Comparison of ENCODE assay signal across 8 cellular contexts in genomic region chr12:131711551-131712205, GRCh38. TPM values are rescaled to one million over a fixed set of nuclear protein-coding genes. Genes with fewer than 3 reads are reported as not detected.
DNase-seq lines count a peak whose midpoint lies in the region; ATAC-seq and TF ChIP-seq lines count a peak whose summit lies in the region.

No MANE protein-coding gene starts in this region.

- no peaks in the 10 kb centered on the region for H3K27me3 ChIP-seq in CD8-positive, alpha-beta T cell (ENCODE audit: insufficient read depth, low read length)
- H3K27me3 ChIP-seq in Karpas-422 (ENCODE audit: low read length) (no peaks in the 10 kb centered on the region), colonic mucosa (no peaks in the 10 kb centered on the region)
- H3K27me3 ChIP-seq in naive thymus-derived CD4-positive, alpha-beta T cell (ENCODE audit: control insufficient read depth in 2 of 2, insufficient read depth in 2 of 2, low read length in 2 of 2) = no peaks in the 10 kb centered on the region

- peaks cover 44% of the 10 kb centered on the region for H3K36me3 Mint-ChIP-seq in CD8-positive, alpha-beta T cell
- peaks cover 10 to 25% (median 21%) of the 10 kb centered on the region in 5 donors for H3K36me3 Mint-ChIP-seq in naive thymus-derived CD4-positive, alpha-beta T cell

- H3K9ac ChIP-seq in Karpas-422 (ENCODE audit: low read length) (peak overlapping the region; percentile 96), colonic mucosa (ENCODE audit: low read depth in 2 of 2, low read length in 2 of 2) (peak overlapping the region; percentile 91 to 97)

- H3K79me2 ChIP-seq in Karpas-422 (ENCODE audit: low read length) = peaks cover 52% of the 10 kb centered on the region

- peaks cover 31% of the 10 kb centered on the region for H3K4me1 Mint-ChIP-seq in CD8-positive, alpha-beta T cell (ENCODE audit: low read depth)
- peaks cover 15 to 40% (median 28%) of the 10 kb centered on the region in 7 donors for H3K4me1 Mint-ChIP-seq in naive thymus-derived CD4-positive, alpha-beta T cell

- DNase-seq in CD8-positive, alpha-beta T cell = no peak
- DNase-seq in Karpas-422 (peak; percentile 52), colonic mucosa (no peak), T1000 (lab: John Stamatoyannopoulos, UW) (no peak), NCI-H1930 (lab: John Stamatoyannopoulos, UW) (no peak)
- DNase-seq in naive thymus-derived CD4-positive, alpha-beta T cell = no peak

- H3K4me3 ChIP-seq in CD8-positive, alpha-beta T cell (ENCODE audit: low read depth, low read length) = peak overlapping the region; percentile 76
- H3K4me3 ChIP-seq in Karpas-422 (ENCODE audit: low read length) (peak overlapping the region; percentile 97), colonic mucosa (peak overlapping the region; percentile 93)
- peak overlapping the region; percentile 84 for H3K4me3 ChIP-seq in naive thymus-derived CD4-positive, alpha-beta T cell (ENCODE audit: low read length)

- peaks cover 18% of the 10 kb centered on the region; the same call in 1 of the 2 replicates for H4K20me1 ChIP-seq in Karpas-422 (ENCODE audit: insufficient read depth, low read depth, low read length)

- H3K4me3 Mint-ChIP-seq in CD8-positive, alpha-beta T cell = peak overlapping the region; percentile 99
- H3K4me3 Mint-ChIP-seq in naive thymus-derived CD4-positive, alpha-beta T cell = peak overlapping the region; percentile 93 to 99 (median 96)

- CTCF ChIA-PET in CD8-positive, alpha-beta T cell (lab: Charles Lee) = interaction anchor here (0.9 kb wide), 1 partner anchor 44 kb away, joined by 3 read pairs; no protein-coding TSS in a partner anchor
- CTCF ChIA-PET in naive thymus-derived CD4-positive, alpha-beta T cell (lab: Charles Lee) = no interaction called here

- TF ChIP-seq CTCF in CD8-positive, alpha-beta T cell (IDR thresholded peaks at IDR 0.05) = no peak
- TF ChIP-seq CTCF in colonic mucosa (IDR thresholded peaks at IDR 0.05) = no peak

- no peaks in the 10 kb centered on the region for H3K9me2 ChIP-seq in Karpas-422 (replicated peaks; ENCODE audit: insufficient read depth, low read length)

- no peaks in the 10 kb centered on the region for H3K9me3 ChIP-seq in CD8-positive, alpha-beta T cell (ENCODE audit: low read length)
- no peaks in the 10 kb centered on the region for H3K9me3 ChIP-seq in Karpas-422 (ENCODE audit: low read length)
- no peaks in the 10 kb centered on the region for H3K9me3 ChIP-seq in colonic mucosa
- no peaks in the 10 kb centered on the region for H3K9me3 ChIP-seq in naive thymus-derived CD4-positive, alpha-beta T cell (ENCODE audit: control insufficient read depth in 2 of 3, low read length in 3 of 3)

- H3K27ac Mint-ChIP-seq in CD8-positive, alpha-beta T cell = peak overlapping the region; percentile 98
- peak overlapping the region; percentile 79 to 99 (median 95) for H3K27ac Mint-ChIP-seq in naive thymus-derived CD4-positive, alpha-beta T cell

- no peak for ATAC-seq in CD8-positive, alpha-beta T cell
- ATAC-seq in naive thymus-derived CD4-positive, alpha-beta T cell = no peak
- ATAC-seq in HG02981 (IDR thresholded peaks at IDR 0.05; ENCODE audit: unreplicated experiment) = no peak
- no peak for ATAC-seq in GM21367 (IDR thresholded peaks at IDR 0.05; ENCODE audit: unreplicated experiment)

- peak overlapping the region; percentile 86 for H3K27ac ChIP-seq in CD8-positive, alpha-beta T cell (ENCODE audit: low read depth, low read length)
- H3K27ac ChIP-seq in Karpas-422 (ENCODE audit: low read length) (no peak overlapping the region), colonic mucosa (no peak overlapping the region)
- peak overlapping the region; percentile 87 for H3K27ac ChIP-seq in naive thymus-derived CD4-positive, alpha-beta T cell (ENCODE audit: low read depth, low read length)

- intact Hi-C loops in CD8-positive, alpha-beta T cell (cut with DNase I, micrococcal nuclease) = loop anchor here (2.0 to 10.0 kb wide), 7 partner anchors 84 to 1153 kb away; partner anchors contain the start of genes EP400 (in 1 of the 2) and RAN (in 1 of the 2)
- intact Hi-C loops in colonic mucosa (cut with DNase I) = no loop called here
- intact Hi-C loops in naive thymus-derived CD4-positive, alpha-beta T cell (cut with micrococcal nuclease) = loop anchor here (2.0 to 10.0 kb wide), 7 partner anchors 103 to 733 kb away; partner anchors contain the start of genes ULK1 (in 2 of the 2) and EP400 (in 1 of the 2)

- POLR2A ChIA-PET in CD8-positive, alpha-beta T cell (lab: Charles Lee) = interaction anchor here (0.6 to 2.0 kb wide), 4 partner anchors 14 to 216 kb away, joined by 3 to 5 read pairs (median 4); no protein-coding TSS in a partner anchor
- POLR2A ChIA-PET in naive thymus-derived CD4-positive, alpha-beta T cell (lab: Charles Lee) = interaction anchor here (0.8 to 1.3 kb wide), 4 partner anchors 8 to 356 kb away, joined by 3 to 5 read pairs (median 4); no protein-coding TSS in a partner anchor

- peak overlapping the region; percentile 88 for H3K4me2 ChIP-seq in Karpas-422 (ENCODE audit: low read depth, low read length, poor library complexity, severe bottlenecking)

- no peak overlapping the region; the same call in 1 of the 2 replicates for H2AFZ ChIP-seq in Karpas-422 (ENCODE audit: low read length)

- H3K9me3 Mint-ChIP-seq in CD8-positive, alpha-beta T cell = no peaks in the 10 kb centered on the region
- peaks cover 0 to 8% (median 0%) of the 10 kb centered on the region in 11 donors for H3K9me3 Mint-ChIP-seq in naive thymus-derived CD4-positive, alpha-beta T cell

- H3K27me3 Mint-ChIP-seq in CD8-positive, alpha-beta T cell (ENCODE audit: low read depth) = no peaks in the 10 kb centered on the region
- no peaks in the 10 kb centered on the region for H3K27me3 Mint-ChIP-seq in naive thymus-derived CD4-positive, alpha-beta T cell

- H3K36me3 ChIP-seq in CD8-positive, alpha-beta T cell (ENCODE audit: insufficient read depth, low read length) = peaks cover 25% of the 10 kb centered on the region
- peaks cover 34% of the 10 kb centered on the region for H3K36me3 ChIP-seq in Karpas-422 (ENCODE audit: insufficient read depth, low read length)
- H3K36me3 ChIP-seq in colonic mucosa = no peaks in the 10 kb centered on the region
- H3K36me3 ChIP-seq in naive thymus-derived CD4-positive, alpha-beta T cell (ENCODE audit: control insufficient read depth in 2 of 3, insufficient read depth in 3 of 3, low read length in 3 of 3) = peaks cover 5 to 37% (median 22%) of the 10 kb centered on the region in 3 experiments

- H3K4me1 ChIP-seq in CD8-positive, alpha-beta T cell (ENCODE audit: insufficient read depth, low read length) = peaks cover 20% of the 10 kb centered on the region
- H3K4me1 ChIP-seq in Karpas-422 (ENCODE audit: low read length) = peaks cover 24% of the 10 kb centered on the region
- H3K4me1 ChIP-seq in colonic mucosa = peaks cover 6% of the 10 kb centered on the region
- peaks cover 18 to 19% of the 10 kb centered on the region in 2 donors for H3K4me1 ChIP-seq in naive thymus-derived CD4-positive, alpha-beta T cell (ENCODE audit: control insufficient read depth in 2 of 2, insufficient read depth in 2 of 2, low read length in 2 of 2)

RNA-seq across cellular contexts. Expression of gene SFSWAP, which starts 0.8 kb away (rescaled TPM):
- 10 to 100 TPM; 83.8 to 94.0 TPM for total RNA-seq in CD8-positive, alpha-beta T cell
- total RNA-seq in Karpas-422 (2014; rRNA removed; shearing (Covaris generic); ENCODE audit: low replicate concordance) = 30.0 and 48.8 TPM in 2 replicates
- 10 to 100 TPM; 28.2 to 35.6 TPM for total RNA-seq in colonic mucosa
- total RNA-seq in naive thymus-derived CD4-positive, alpha-beta T cell = 100 to 1,000 TPM in 2 of 5 experiments, 10 to 100 TPM in 3; 65.6 to 120 (median 98.4) TPM
- 10 to 100 TPM; 16.9 to 23.9 TPM for polyA plus RNA-seq in naive thymus-derived CD4-positive, alpha-beta T cell

Comparison
In these comparisons a context has a peak if more than half of its experiments do, and no peak if none do; other contexts are left out.
1. H3K27ac ChIP-seq: peak in CD8-positive, alpha-beta T cell (single experiment) and naive thymus-derived CD4-positive, alpha-beta T cell (single experiment); none in Karpas-422 (single experiment) and colonic mucosa (single experiment).
2. Peak in every context shown above with its lines, with median percentiles within 50 percentile points of each other: H3K4me3 ChIP-seq.